ENCODE assay signal across 28 cellular contexts in genomic region chr5:64269164-64269563, GRCh38.
"Had no signal": no experiment of that assay in that cellular context is flagged by ENCODE, and none has a peak within 500 bp of the region (broad histone marks: within the 10 kb centered on the region; RNA-seq: fewer than 3 reads in every experiment).

No MANE protein-coding gene starts in this region.

- DNase-seq: activated CD4-positive, alpha-beta T cell treated with anti-CD3 and anti-CD28 coated beads for 48 hours; activated CD4-positive, alpha-beta T cell treated with anti-CD3 and anti-CD28 coated beads, Interleukin-2, amount 50 U/mL, for 4 hours; activated CD4-positive, CD25-positive, alpha-beta regulatory T cell treated with anti-CD3 and anti-CD28 coated beads, Interleukin-2, amount 50 U/mL, for 72 hours; activated CD8-positive, alpha-beta memory T cell treated with anti-CD3 and anti-CD28 coated beads, Interleukin-2, amount 50 U/mL, for 48 hours; activated CD8-positive, alpha-beta T cell treated with anti-CD3 and anti-CD28 coated beads, Interleukin-2, amount 10 ng/mL, durations not matched to agents 7 days and 5 days; activated effector memory CD4-positive, alpha-beta T cell treated with anti-CD3 and anti-CD28 coated beads, Interleukin-2, amount 50 U/mL, for 16 hours; activated naive CD4-positive, alpha-beta T cell treated with Interleukin-2 at 50 U/mL for 16 hours; activated naive CD8-positive, alpha-beta T cell treated with anti-CD3 and anti-CD28 coated beads, Interleukin-2, amount 50 U/mL, for 24 hours; activated T-cell treated with anti-CD3 and anti-CD28 coated beads, Interleukin-2, amount 50 U/mL, for 24 hours; amniotic stem cell; body of pancreas; central memory CD4-positive, alpha-beta T cell; NCI-H1092; NCI-H1417; NCI-H1930; NCI-H2171 treated with DMSO at 0.1 percent for 48 hours; NCI-H226; NCI-H526 treated with DMSO at 0.1 percent for 48 hours; NCI-H82; PC-9; SHP77 treated with DMSO at 0.1 percent for 48 hours had no signal

- H3K27me3 ChIP-seq: ascending aorta, body of pancreas had no signal

- H3K9me3 ChIP-seq: ascending aorta had no signal

- FAIRE-seq: bronchial epithelial cell, K562 had no signal

- H3K27ac ChIP-seq: ascending aorta, body of pancreas, coronary artery, PC-9, SK-N-MC had no signal

- ATAC-seq: activated CD8-positive, alpha-beta T cell treated with anti-CD3 and anti-CD28 coated beads, Interleukin-2, amount 10 ng/mL, durations not matched to agents 7 days and 5 days; activated naive CD4-positive, alpha-beta T cell treated with anti-CD3 and anti-CD28 coated beads, Interleukin-2, amount 50 U/mL, for 72 hours; activated naive CD8-positive, alpha-beta T cell treated with anti-CD3 and anti-CD28 coated beads, Interleukin-2, amount 50 U/mL, for 24 hours; body of pancreas; K562; WTC11 had no signal

- H3K4me3 ChIP-seq: ascending aorta, body of pancreas, coronary artery, K562, PC-9, SK-N-MC had no signal

- H3K4me1 ChIP-seq: body of pancreas had no signal

- H3K36me3 ChIP-seq: ascending aorta had no signal
